15 cellular contexts compared by ENCODE assay signal in the genomic region with DNA sequence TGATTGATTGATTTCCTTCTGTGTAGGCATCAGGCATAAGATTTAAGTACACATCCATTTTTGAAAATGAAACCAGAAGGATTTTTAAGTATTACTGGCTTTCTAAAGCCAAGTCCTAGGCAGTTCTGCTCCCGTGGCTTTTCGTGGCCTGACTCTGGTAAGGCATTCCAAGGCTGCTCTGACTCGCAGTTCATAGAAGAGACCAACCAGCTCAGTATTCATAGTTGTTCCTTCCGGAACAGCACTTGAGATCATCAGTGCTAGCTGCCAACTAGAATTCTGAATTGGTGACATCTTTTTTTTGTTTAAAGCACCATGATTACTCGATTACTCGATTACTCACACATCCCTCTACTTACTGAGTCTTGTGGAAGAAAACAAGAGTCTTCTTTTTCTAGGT. TPM values are rescaled to one million over a fixed set of nuclear protein-coding genes. Genes with fewer than 3 reads are reported as not detected.
DNase-seq lines count a peak whose midpoint lies in the region; ATAC-seq and TF ChIP-seq lines count a peak whose summit lies in the region.
"Had no signal": no experiment of that assay in that cellular context is flagged by ENCODE, and none has a peak within 500 bp of the region (broad histone marks: within the 10 kb centered on the region; RNA-seq: fewer than 3 reads in every experiment).

No MANE protein-coding gene starts in this region.

- TF ChIP-seq CTCF in AG09319 (IDR thresholded peaks at IDR 0.05; ENCODE audit: low read depth, low read length) (no peak), IMR-90 (conservative IDR thresholded peaks at IDR 0.05; ENCODE audit: low read depth, low read length) (no peak), cardiac fibroblast (IDR thresholded peaks at IDR 0.05; ENCODE audit: low read depth, low read length) (no peak), WTC11 (IDR thresholded peaks at IDR 0.05) (no peak), coronary artery (IDR thresholded peaks at IDR 0.05) (no peak)

- no peak overlapping the region for H3K27ac Mint-ChIP-seq in WTC11
- H3K27ac Mint-ChIP-seq: activated CD4-positive, alpha-beta T cell treated with anti-CD3 and anti-CD28 coated beads, Interleukin-2, amount 10 ng/mL, durations not matched to agents 24 days and 14 days; nephron had no signal

- CTCF ChIA-PET in IMR-90 (lab: Yijun Ruan, JAX) = interaction anchor here (0.6 kb wide), 2 partner anchors 18 to 25 kb away, joined by 3 read pairs; no protein-coding TSS in a partner anchor
- CTCF ChIA-PET in WTC11 (lab: Charles Lee) = no interaction called here

- in situ Hi-C loops in IMR-90 (cut with MboI; ENCODE audit: low sequenced_read_pairs) = loop anchor here (10.0 to 25.0 kb wide), 4 partner anchors 785 to 1263 kb away; a partner anchor contains a TSS

- no peak overlapping the region for H4K8ac ChIP-seq in IMR-90 (ENCODE audit: low read depth in 2 of 2, low read length in 2 of 2)

- dilution Hi-C loops in IMR-90 (cut with HindIII; ENCODE audit: low sequenced_read_pairs, unreplicated experiment) = no loop called here

- no peak overlapping the region for H3K4me2 ChIP-seq in IMR-90 (ENCODE audit: low read depth, low read length)
- H3K4me2 ChIP-seq: KMS-11 had no signal

- no peak overlapping the region for H3K23ac ChIP-seq in IMR-90 (ENCODE audit: low read depth, low read length)

- intact Hi-C loops in IMR-90 (cut with micrococcal nuclease) = loop anchor here (10.0 kb wide), 2 partner anchors 573 to 773 kb away; a partner anchor contains a TSS

- WGBS in IMR-90 (ENCODE audit: extremely low coverage in 2 of 2, insufficient read length in 1 of 2), 2 experiments = 27% methylated on average over 3 of the region's 6 CpGs; no CpG with 5 or more reads in 1 of the 2 experiments

- no peak overlapping the region for H3K18ac ChIP-seq in IMR-90 (ENCODE audit: low read depth, low read length)

- no peak overlapping the region for H4K91ac ChIP-seq in IMR-90 (ENCODE audit: insufficient read depth, low read depth, low read length)

- H4K20me1 ChIP-seq in IMR-90 (ENCODE audit: insufficient read depth, low read length) = no peaks in the 10 kb centered on the region

- no peak overlapping the region for H2BK5ac ChIP-seq in IMR-90 (ENCODE audit: low read depth, low read length, poor library complexity, severe bottlenecking)

- H2AFZ ChIP-seq in IMR-90 (replicated peaks; ENCODE audit: low read length, poor library complexity) = no peak overlapping the region

- TF ChIP-seq RAD21 in IMR-90 (IDR thresholded peaks at IDR 0.05; ENCODE audit: low read length) = no peak

- peaks cover 84% of the 10 kb centered on the region for H3K36me3 Mint-ChIP-seq in WTC11

- DNase-seq in AG09319 (ENCODE audit: extremely low read depth, low read depth) (peak; percentile 37), IMR-90 (peak; percentile 93), cardiac fibroblast (ENCODE audit: low read depth in 2 of 2) (peak; percentile 66 to 90), medulla oblongata (ENCODE audit: extremely low spot score) (peak; percentile 32), NCI-H2196 (lab: John Stamatoyannopoulos, UW; ENCODE audit: unreplicated experiment) (no peak), WTC11 (ENCODE audit: low spot score) (no peak), coronary artery (ENCODE audit: low spot score) (no peak)
- no peak for DNase-seq in effector CD8-positive, alpha-beta T cell (lab: John Stamatoyannopoulos, UW)
- DNase-seq: activated CD4-positive, alpha-beta T cell treated with anti-CD3 and anti-CD28 coated beads, Interleukin-2, amount 10 ng/mL, durations not matched to agents 24 days and 14 days; COR-L47; left cardiac atrium; small intestine; SW 1271 had no signal

- H3K27me3 ChIP-seq in IMR-90 (ENCODE audit: control insufficient read depth, insufficient read depth, low read length) = no peaks in the 10 kb centered on the region

- no peak overlapping the region for H3K9ac ChIP-seq in IMR-90 (ENCODE audit: low read depth, low read length)
- H3K9ac ChIP-seq: KMS-11 had no signal

- no peaks in the 10 kb centered on the region for H3K9me3 ChIP-seq in IMR-90 (ENCODE audit: control insufficient read depth, insufficient read depth, low read length)

- TF ChIP-seq POLR2A in IMR-90 (IDR thresholded peaks at IDR 0.05; ENCODE audit: low read depth, low read length) = no peak

- H3K14ac ChIP-seq in IMR-90 (replicated peaks; ENCODE audit: low read depth, low read length) = no peak overlapping the region

- 0 out of 2 replicates have a peak, but pooled peaks cover 8% of the 10 kb centered on the region for H3K9me1 ChIP-seq in IMR-90 (ENCODE audit: insufficient read depth, low read length)

- no peak overlapping the region for H2BK20ac ChIP-seq in IMR-90 (ENCODE audit: low read depth, low read length)

- no peak overlapping the region for H3K56ac ChIP-seq in IMR-90 (ENCODE audit: extremely low read depth, insufficient read depth, low read length)

- ATAC-seq in IMR-90 (ENCODE audit: low read depth) = peak; percentile 91
- ATAC-seq in WTC11 = no peak

- peaks cover 3% of the 10 kb centered on the region for H3K4me1 ChIP-seq in IMR-90 (ENCODE audit: control insufficient read depth, insufficient read depth, low read length)

- H3K9me3 Mint-ChIP-seq in WTC11 = no peaks in the 10 kb centered on the region
- H3K9me3 Mint-ChIP-seq: activated CD4-positive, alpha-beta T cell treated with anti-CD3 and anti-CD28 coated beads, Interleukin-2, amount 10 ng/mL, durations not matched to agents 24 days and 14 days; nephron had no signal

- H2BK120ac ChIP-seq in IMR-90 (ENCODE audit: low read depth, low read length) = no peak overlapping the region

- H3K4ac ChIP-seq in IMR-90 (ENCODE audit: low read depth, low read length) = no peak overlapping the region

- no peak overlapping the region for H2AK5ac ChIP-seq in IMR-90 (ENCODE audit: low read depth, low read length)

- peaks cover 32% of the 10 kb centered on the region for H3K36me3 ChIP-seq in IMR-90 (ENCODE audit: control insufficient read depth, insufficient read depth, low read length)

- no peak overlapping the region for H3K4me3 ChIP-seq in IMR-90 (ENCODE audit: insufficient read depth, low read depth, low read length)
- H3K4me3 ChIP-seq in cardiac fibroblast (replicated peaks in 1 of 2; ENCODE audit: low read depth in 2 of 2, low read length in 2 of 2) = no peak overlapping the region
- no peak overlapping the region for H3K4me3 ChIP-seq in coronary artery

- H4K5ac ChIP-seq in IMR-90 (ENCODE audit: low read depth, low read length) = no peak overlapping the region

- POLR2A ChIA-PET in IMR-90 (lab: Charles Lee; ENCODE audit: unreplicated experiment) = no interaction called here
- POLR2A ChIA-PET in WTC11 (lab: Charles Lee) = no interaction called here

- BruUV-seq in IMR-90 (replicated peaks; lab: Mats Ljungman, UMichigan) = no TSS peak

- no peaks in the 10 kb centered on the region for H3K27me3 Mint-ChIP-seq in WTC11 (ENCODE audit: low read depth)
- H3K27me3 Mint-ChIP-seq: activated CD4-positive, alpha-beta T cell treated with anti-CD3 and anti-CD28 coated beads, Interleukin-2, amount 10 ng/mL, durations not matched to agents 24 days and 14 days had no signal

- no peak overlapping the region for H2AK9ac ChIP-seq in IMR-90 (replicated peaks; ENCODE audit: low read depth, low read length, poor library complexity)

- H3K79me1 ChIP-seq in IMR-90 (ENCODE audit: low read depth in 1 of 2, low read length in 2 of 2) = peaks cover 3 to 8% of the 10 kb centered on the region in 2 experiments; a peak in 2 of 4 replicates

- H3K4me1 Mint-ChIP-seq in WTC11 = no peaks in the 10 kb centered on the region
- H3K4me1 Mint-ChIP-seq: nephron had no signal

- no peak overlapping the region for H3K4me3 Mint-ChIP-seq in WTC11
- H3K4me3 Mint-ChIP-seq: activated CD4-positive, alpha-beta T cell treated with anti-CD3 and anti-CD28 coated beads, Interleukin-2, amount 10 ng/mL, durations not matched to agents 24 days and 14 days; nephron had no signal

- no peak overlapping the region for H2BK15ac ChIP-seq in IMR-90 (ENCODE audit: low read depth, low read length)

- H3K27ac ChIP-seq in IMR-90 (ENCODE audit: insufficient read depth, low read length) (no peak overlapping the region), coronary artery (no peak overlapping the region)
- H3K27ac ChIP-seq: KMS-11 had no signal

TF ChIP-seq in IMR-90, 13 proteins besides CTCF, POLR2A, EP300 and RAD21 (continues in another document):
- TF ChIP-seq FOS (IDR thresholded peaks at IDR 0.05; ENCODE audit: low read depth, low read length) (no peak), MAFK (IDR thresholded peaks at IDR 0.05; ENCODE audit: low read depth, low read length) (no peak), RCOR1 (IDR thresholded peaks at IDR 0.05; ENCODE audit: insufficient replicate concordance, low read length) (no peak)

TF ChIP-seq in WTC11, 78 proteins besides CTCF, POLR2A, EP300 and RAD21 (continues in another document):
- TF ChIP-seq, protein P1, sequence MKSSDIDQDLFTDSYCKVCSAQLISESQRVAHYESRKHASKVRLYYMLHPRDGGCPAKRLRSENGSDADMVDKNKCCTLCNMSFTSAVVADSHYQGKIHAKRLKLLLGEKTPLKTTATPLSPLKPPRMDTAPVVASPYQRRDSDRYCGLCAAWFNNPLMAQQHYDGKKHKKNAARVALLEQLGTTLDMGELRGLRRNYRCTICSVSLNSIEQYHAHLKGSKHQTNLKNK (CRISPR knock-in tag; IDR thresholded peaks at IDR 0.05) = no peak
- TF ChIP-seq ATF1 (CRISPR knock-in tag; IDR thresholded peaks at IDR 0.05) = no peak
- TF ChIP-seq RORB (CRISPR knock-in tag; IDR thresholded peaks at IDR 0.05) = no peak
- TF ChIP-seq ZNF121 (CRISPR knock-in tag; IDR thresholded peaks at IDR 0.05) = no peak

RNA-seq across cellular contexts. Expression of a gene that starts 25.9 kb away (rescaled TPM):
- total RNA-seq in IMR-90 (2012; rRNA removed) (13.8 and 23.9 TPM in 2 replicates), WTC11 (2021) (63.9 to 65.5 TPM (median 64.7 TPM) in 3 replicates)
- 10.7 and 13.4 TPM in 2 replicates for polyA plus RNA-seq in IMR-90 (2012; rRNA removed)
- 3.8 and 4.8 TPM in 2 replicates for polyA plus RNA-seq in IMR-90 (2012; cell fraction: cytosol; rRNA removed)
- 9.8 and 36.2 TPM in 2 replicates for polyA plus RNA-seq in IMR-90 (2012; cell fraction: nucleus; rRNA removed; ENCODE audit: low replicate concordance)

RNA-seq across cellular contexts. Expression of a gene that starts 29.5 kb away (rescaled TPM):
- total RNA-seq in IMR-90 (2012; rRNA removed) (53.0 and 54.5 TPM in 2 replicates), WTC11 (2021) (8.3 to 13.0 TPM (median 9.3 TPM) in 3 replicates)
- 26.3 TPM in 2 replicates for polyA plus RNA-seq in IMR-90 (2012; rRNA removed)
- 10.3 and 27.2 TPM in 2 replicates for polyA plus RNA-seq in IMR-90 (2012; cell fraction: cytosol; rRNA removed)
- polyA plus RNA-seq in IMR-90 (2012; cell fraction: nucleus; rRNA removed; ENCODE audit: low replicate concordance) = 16.1 and 62.4 TPM in 2 replicates

Comparison
In these comparisons a context has a peak if more than half of its experiments do, and no peak if none do; other contexts are left out.
1. DNase-seq: peak in AG09319 (single experiment), IMR-90 (single experiment), cardiac fibroblast (2 of 2) and medulla oblongata (single experiment); none in NCI-H2196 (single experiment), WTC11 (single experiment), effector CD8-positive, alpha-beta T cell (single experiment) and coronary artery (single experiment).